18 cellular contexts compared by ENCODE assay signal in genomic region chr18:74468547-74469014, GRCh38. TPM values are rescaled to one million over a fixed set of nuclear protein-coding genes. Genes with fewer than 3 reads are reported as not detected.
DNase-seq lines count a peak whose midpoint lies in the region; FAIRE-seq and TF ChIP-seq lines count a peak whose summit lies in the region.
"Had no signal": no experiment of that assay in that cellular context is flagged by ENCODE, and none has a peak within 500 bp of the region (broad histone marks: within the 10 kb centered on the region; RNA-seq: fewer than 3 reads in every experiment).

No MANE protein-coding gene starts in this region.

- H4K20me1 ChIP-seq in astrocyte (ENCODE audit: insufficient read depth, low read length) (no peaks in the 10 kb centered on the region), neural progenitor cell (ENCODE audit: low read depth) (no peaks in the 10 kb centered on the region)

- no peak overlapping the region for H2AFZ ChIP-seq in astrocyte (ENCODE audit: low read depth, low read length)
- H2AFZ ChIP-seq in neural progenitor cell (replicated peaks) = peak overlapping the region; percentile 70

- no peaks in the 10 kb centered on the region for H3K27me3 ChIP-seq in astrocyte (ENCODE audit: insufficient read depth, low read length)
- no peaks in the 10 kb centered on the region for H3K27me3 ChIP-seq in neural progenitor cell
- H3K27me3 ChIP-seq: esophagus muscularis mucosa had no signal

- CTCF ChIA-PET in Calu3 (lab: Charles Lee) = interaction anchor here (1.4 kb wide), 1 partner anchor 27 kb away, joined by 4 read pairs; the partner anchor contains the start of gene CNDP2
- CTCF ChIA-PET in activated naive CD4-positive, alpha-beta T cell treated with anti-CD3 and anti-CD28 coated beads, Interleukin-2, amount 10 ng/mL, durations not matched to agents 7 days and 5 days (lab: Charles Lee) = no interaction called here

- H3K9ac ChIP-seq in astrocyte (ENCODE audit: low read length) (no peak overlapping the region), neural progenitor cell (no peak overlapping the region)

- no peaks in the 10 kb centered on the region for H3K36me3 Mint-ChIP-seq in Calu3 (ENCODE audit: insufficient read depth, unreplicated experiment)
- no peaks in the 10 kb centered on the region for H3K36me3 Mint-ChIP-seq in astrocyte (ENCODE audit: low read depth, unreplicated experiment)
- no peaks in the 10 kb centered on the region for H3K36me3 Mint-ChIP-seq in neural progenitor cell
- no peaks in the 10 kb centered on the region for H3K36me3 Mint-ChIP-seq in activated naive CD4-positive, alpha-beta T cell treated with anti-CD3 and anti-CD28 coated beads, Interleukin-2, amount 10 ng/mL, durations not matched to agents 7 days and 5 days

- DNase-seq in Calu3 = peak; percentile 34
- DNase-seq in astrocyte (ENCODE audit: low read depth) = peak; percentile 65
- DNase-seq in fibroblast of the aortic adventitia (ENCODE audit: low read depth) = peak; percentile 78
- DNase-seq in neural progenitor cell (ENCODE audit: low spot score) = no peak
- no peak for DNase-seq in NCI-H1092 treated with DMSO at 0.1 percent for 48 hours (lab: John Stamatoyannopoulos, UW)
- DNase-seq in stimulated activated CD4-positive, alpha-beta T cell treated with anti-CD3 and anti-CD28 coated beads, Interleukin-2, amount 100 ng/mL, for 24 hours = no peak
- DNase-seq in activated naive CD4-positive, alpha-beta T cell treated with anti-CD3 and anti-CD28 coated beads, Interleukin-2, amount 10 ng/mL, durations not matched to agents 7 days and 5 days = no peak
- DNase-seq in AG08395 (ENCODE audit: low spot score) = no peak
- DNase-seq: activated CD4-positive, alpha-beta T cell treated with anti-CD3 and anti-CD28 coated beads, Interleukin-2, amount 10 ng/mL, durations not matched to agents 7 days and 5 days; activated T-cell treated with anti-CD3 and anti-CD28 coated beads, Interleukin-2, amount 50 U/mL, for 48 hours; lower lobe of right lung; MM.1S; NCI-H2107; SHP77 treated with DMSO at 0.1 percent for 48 hours had no signal

- no peaks in the 10 kb centered on the region for H3F3A ChIP-seq in neural progenitor cell (ENCODE audit: low read depth)

- no TSS peak for BruUV-seq in Calu3 (replicated peaks; lab: Mats Ljungman, UMichigan)

- TF ChIP-seq CTCF in Calu3 (IDR thresholded peaks at IDR 0.05; ENCODE audit: unreplicated experiment) (no peak), astrocyte (IDR thresholded peaks at IDR 0.05; ENCODE audit: insufficient read depth, low read depth, low read length) (no peak), fibroblast of the aortic adventitia (IDR thresholded peaks at IDR 0.05; ENCODE audit: insufficient read depth, low read length) (no peak), neural progenitor cell (IDR thresholded peaks at IDR 0.05) (no peak)

- intact Hi-C loops in Calu3 (cut with micrococcal nuclease; ENCODE audit: unreplicated experiment) = no loop called here

- H3K9me3 Mint-ChIP-seq in Calu3 (ENCODE audit: low read depth, unreplicated experiment) (peaks cover 8% of the 10 kb centered on the region), astrocyte (ENCODE audit: unreplicated experiment) (peaks cover 1% of the 10 kb centered on the region), neural progenitor cell (peaks cover 7% of the 10 kb centered on the region)
- peaks cover 4% of the 10 kb centered on the region for H3K9me3 Mint-ChIP-seq in activated naive CD4-positive, alpha-beta T cell treated with anti-CD3 and anti-CD28 coated beads, Interleukin-2, amount 10 ng/mL, durations not matched to agents 7 days and 5 days
- H3K9me3 Mint-ChIP-seq: T-helper 2 cell treated with Interferon-gamma antibody and Interleukin-4, amounts not matched to agents 5 μg/mL and 100 μg/mL, for 36 hours had no signal

- H3K36me3 ChIP-seq in astrocyte (ENCODE audit: insufficient read depth, low read length) (no peaks in the 10 kb centered on the region), neural progenitor cell (no peaks in the 10 kb centered on the region)
- H3K36me3 ChIP-seq: esophagus muscularis mucosa, lower lobe of right lung had no signal

- H3K27me3 Mint-ChIP-seq in Calu3 (ENCODE audit: unreplicated experiment) (peaks cover 5% of the 10 kb centered on the region), astrocyte (ENCODE audit: low read depth, unreplicated experiment) (peaks cover 4% of the 10 kb centered on the region), neural progenitor cell (ENCODE audit: insufficient read depth, low read depth) (no peaks in the 10 kb centered on the region)
- H3K27me3 Mint-ChIP-seq in activated naive CD4-positive, alpha-beta T cell treated with anti-CD3 and anti-CD28 coated beads, Interleukin-2, amount 10 ng/mL, durations not matched to agents 7 days and 5 days = peaks cover 15% of the 10 kb centered on the region

- FAIRE-seq in astrocyte (lab: Jason Lieb, UNC) = no peak

- peak overlapping the region; percentile 60 for H3K27ac Mint-ChIP-seq in Calu3 (ENCODE audit: unreplicated experiment)
- peak overlapping the region; percentile 1 for H3K27ac Mint-ChIP-seq in astrocyte (ENCODE audit: unreplicated experiment)
- H3K27ac Mint-ChIP-seq in neural progenitor cell = no peak overlapping the region
- H3K27ac Mint-ChIP-seq in activated naive CD4-positive, alpha-beta T cell treated with anti-CD3 and anti-CD28 coated beads, Interleukin-2, amount 10 ng/mL, durations not matched to agents 7 days and 5 days = no peak overlapping the region
- H3K27ac Mint-ChIP-seq: activated CD4-positive, alpha-beta T cell treated with anti-CD3 and anti-CD28 coated beads, Interleukin-2, amount 10 ng/mL, durations not matched to agents 7 days and 5 days; natural killer cell treated with Interleukin-12 subunit alpha and Interleukin-12 subunit beta and Interleukin-15 and Interleukin-18, amount 100 ng/mL, for 72 hours; T-helper 2 cell treated with Interferon-gamma antibody and Interleukin-4, amounts not matched to agents 5 μg/mL and 100 μg/mL, for 36 hours had no signal

- H3K4me3 ChIP-seq in astrocyte (ENCODE audit: insufficient read depth, low read depth, low read length) = no peak overlapping the region
- H3K4me3 ChIP-seq in fibroblast of the aortic adventitia (ENCODE audit: low read depth, low read length) = no peak overlapping the region
- H3K4me3 ChIP-seq in neural progenitor cell = no peak overlapping the region
- H3K4me3 ChIP-seq: coronary artery, esophagus muscularis mucosa, lower lobe of right lung had no signal

- H3K4me3 Mint-ChIP-seq in Calu3 (ENCODE audit: low read depth, unreplicated experiment) (no peak overlapping the region), astrocyte (ENCODE audit: unreplicated experiment) (no peak overlapping the region), neural progenitor cell (no peak overlapping the region)
- no peak overlapping the region for H3K4me3 Mint-ChIP-seq in activated naive CD4-positive, alpha-beta T cell treated with anti-CD3 and anti-CD28 coated beads, Interleukin-2, amount 10 ng/mL, durations not matched to agents 7 days and 5 days
- H3K4me3 Mint-ChIP-seq: activated CD4-positive, alpha-beta T cell treated with anti-CD3 and anti-CD28 coated beads, Interleukin-2, amount 10 ng/mL, durations not matched to agents 7 days and 5 days; natural killer cell treated with Interleukin-12 subunit alpha and Interleukin-12 subunit beta and Interleukin-15 and Interleukin-18, amount 100 ng/mL, for 72 hours; T-helper 2 cell treated with Interferon-gamma antibody and Interleukin-4, amounts not matched to agents 5 μg/mL and 100 μg/mL, for 36 hours had no signal

- H3K4me2 ChIP-seq in astrocyte (ENCODE audit: low read length) = peak overlapping the region; percentile 62
- H3K4me2 ChIP-seq in neural progenitor cell = no peak overlapping the region

- no peaks in the 10 kb centered on the region for H3K9me3 ChIP-seq in astrocyte (ENCODE audit: insufficient read depth, low read depth, low read length)
- H3K9me3 ChIP-seq in neural progenitor cell (ENCODE audit: low read depth) = peaks cover 17% of the 10 kb centered on the region
- H3K9me3 ChIP-seq: esophagus muscularis mucosa, lower lobe of right lung had no signal

- no peaks in the 10 kb centered on the region for H3K79me2 ChIP-seq in astrocyte (ENCODE audit: insufficient read depth, low read length)
- H3K79me2 ChIP-seq in neural progenitor cell (ENCODE audit: low read depth) = no peaks in the 10 kb centered on the region

- H3K4me1 ChIP-seq in astrocyte (ENCODE audit: insufficient read depth, low read length) (peaks cover 8% of the 10 kb centered on the region), neural progenitor cell (no peaks in the 10 kb centered on the region)
- H3K4me1 ChIP-seq: lower lobe of right lung had no signal

- H3K4me1 Mint-ChIP-seq in Calu3 (ENCODE audit: low read depth, unreplicated experiment) (peaks cover 16% of the 10 kb centered on the region), astrocyte (ENCODE audit: low read depth, unreplicated experiment) (peaks cover 7% of the 10 kb centered on the region), neural progenitor cell (no peaks in the 10 kb centered on the region)
- no peaks in the 10 kb centered on the region for H3K4me1 Mint-ChIP-seq in activated naive CD4-positive, alpha-beta T cell treated with anti-CD3 and anti-CD28 coated beads, Interleukin-2, amount 10 ng/mL, durations not matched to agents 7 days and 5 days
- H3K4me1 Mint-ChIP-seq: activated CD4-positive, alpha-beta T cell treated with anti-CD3 and anti-CD28 coated beads, Interleukin-2, amount 10 ng/mL, durations not matched to agents 7 days and 5 days had no signal

- H3K27ac ChIP-seq in astrocyte (ENCODE audit: low read depth, low read length) = no peak overlapping the region
- H3K27ac ChIP-seq in neural progenitor cell = no peak overlapping the region
- H3K27ac ChIP-seq: coronary artery, esophagus muscularis mucosa, lower lobe of right lung had no signal

RNA-seq across cellular contexts. Expression of gene DIPK1C, which starts 11.5 kb away (rescaled TPM):
- not detected in 2 replicates for total RNA-seq in Calu3 (2022)
- not detected in 2 replicates for total RNA-seq in astrocyte
- total RNA-seq in fibroblast of the aortic adventitia (ENCODE audit: low replicate concordance) = not detected in 2 replicates
- 12.9 and 13.7 TPM in 2 replicates for total RNA-seq in neural progenitor cell (ENCODE audit: low replicate concordance)
- total RNA-seq: activated CD4-positive, alpha-beta T cell treated with anti-CD3 and anti-CD28 coated beads, Interleukin-2, amount 10 ng/mL, durations not matched to agents 7 days and 5 days; lower lobe of right lung; natural killer cell treated with Interleukin-12 subunit alpha and Interleukin-12 subunit beta and Interleukin-15 and Interleukin-18, amount 100 ng/mL, for 72 hours had no signal

RNA-seq across cellular contexts. Expression of gene CNDP2, which starts 27.6 kb away (rescaled TPM):
- total RNA-seq in Calu3 (2022) = 279 and 312 TPM in 2 replicates
- total RNA-seq in astrocyte = 120 and 149 TPM in 2 replicates
- total RNA-seq in fibroblast of the aortic adventitia (ENCODE audit: low replicate concordance) = 38.0 and 75.6 TPM in 2 replicates
- total RNA-seq in neural progenitor cell (ENCODE audit: low replicate concordance) = 56.1 and 69.7 TPM in 2 replicates

Comparison
In these comparisons a context has a peak if more than half of its experiments do, and no peak if none do; other contexts are left out.
1. DNase-seq: peak in Calu3 (single experiment), astrocyte (single experiment) and fibroblast of the aortic adventitia (single experiment); none in neural progenitor cell (single experiment), NCI-H1092 treated with DMSO at 0.1 percent for 48 hours (single experiment), stimulated activated CD4-positive, alpha-beta T cell treated with anti-CD3 and anti-CD28 coated beads, Interleukin-2, amount 100 ng/mL, for 24 hours (0 of 2), activated naive CD4-positive, alpha-beta T cell treated with anti-CD3 and anti-CD28 coated beads, Interleukin-2, amount 10 ng/mL, durations not matched to agents 7 days and 5 days (single experiment) and AG08395 (single experiment).
2. H3K27ac Mint-ChIP-seq: peak in Calu3 (single experiment) and astrocyte (single experiment); none in neural progenitor cell (single experiment) and activated naive CD4-positive, alpha-beta T cell treated with anti-CD3 and anti-CD28 coated beads, Interleukin-2, amount 10 ng/mL, durations not matched to agents 7 days and 5 days (single experiment).
3. RNA of gene DIPK1C, which starts 11.5 kb away (total RNA-seq): 12.9 to 13.7 TPM in neural progenitor cell; not detected in astrocyte, not detected in Calu3 and not detected in fibroblast of the aortic adventitia; every median in the first group is over 10 times any median in the second.